ENCODE assay signal across 8 cellular contexts in genomic region chr7:100271716-100272537, GRCh38. TPM values are rescaled to one million over a fixed set of nuclear protein-coding genes. Genes with fewer than 3 reads are reported as not detected.
DNase-seq lines count a peak whose midpoint lies in the region; ATAC-seq and TF ChIP-seq lines count a peak whose summit lies in the region.

No MANE protein-coding gene starts in this region.

- CTCF ChIA-PET in HEK293T (lab: Yijun Ruan, JAX) = no interaction called here

- no peak overlapping the region for H3K27ac Mint-ChIP-seq in activated naive CD4-positive, alpha-beta T cell treated with anti-CD3 and anti-CD28 coated beads, Interleukin-2, amount 50 U/mL, for 24 hours

- peak overlapping the region; percentile 76 for H3K4me3 Mint-ChIP-seq in activated naive CD4-positive, alpha-beta T cell treated with anti-CD3 and anti-CD28 coated beads, Interleukin-2, amount 50 U/mL, for 24 hours

- H3K27me3 Mint-ChIP-seq in activated naive CD4-positive, alpha-beta T cell treated with anti-CD3 and anti-CD28 coated beads, Interleukin-2, amount 50 U/mL, for 24 hours = no peaks in the 10 kb centered on the region

- peak; percentile 84 for ATAC-seq in omental fat pad (ENCODE audit: low FRiP score)

- peak overlapping the region; percentile 55 to 75 for H3K27ac ChIP-seq in testis

- peaks cover 14% of the 10 kb centered on the region for H3K4me1 Mint-ChIP-seq in activated naive CD4-positive, alpha-beta T cell treated with anti-CD3 and anti-CD28 coated beads, Interleukin-2, amount 50 U/mL, for 24 hours

- WGBS in testis, 2 donors = 0% methylated on average over 2 to 45 of the region's 101 CpGs

- no peaks in the 10 kb centered on the region for H3K36me3 Mint-ChIP-seq in activated naive CD4-positive, alpha-beta T cell treated with anti-CD3 and anti-CD28 coated beads, Interleukin-2, amount 50 U/mL, for 24 hours

- H3K36me3 ChIP-seq in GM06990 (ENCODE audit: control insufficient read depth, insufficient read depth, low read length) (no peaks in the 10 kb centered on the region), testis (ENCODE audit: low read depth, missing control alignments) (no peaks in the 10 kb centered on the region)

- H3K9me3 ChIP-seq in testis = no peaks in the 10 kb centered on the region

- TF ChIP-seq POLR2A in testis (IDR thresholded peaks at IDR 0.05) = no peak

- intact Hi-C loops in testis (cut with DNase I; ENCODE audit: low total_unique reads) = no loop called here

- H3K9me3 Mint-ChIP-seq in activated naive CD4-positive, alpha-beta T cell treated with anti-CD3 and anti-CD28 coated beads, Interleukin-2, amount 50 U/mL, for 24 hours = no peaks in the 10 kb centered on the region

- H3K4me3 ChIP-seq in GM06990 (replicated peaks; ENCODE audit: low read depth, low read length) (peak overlapping the region; percentile 74), testis (peak overlapping the region; percentile 70 to 72)

- DNase-seq in GM06990 (ENCODE audit: extremely low read depth, insufficient read length) = peak; percentile 99
- DNase-seq in HEK293T (ENCODE audit: extremely low spot score) = peak; percentile 91
- DNase-seq in MV-4-11 (lab: John Stamatoyannopoulos, UW) = peak; percentile 91
- peak; percentile 95 for DNase-seq in SK-N-DZ (ENCODE audit: low spot score)
- peak; percentile 94 for DNase-seq in glomerular visceral epithelial cell (ENCODE audit: extremely low spot score)
- DNase-seq in omental fat pad (ENCODE audit: low spot score) = peak; percentile 96
- DNase-seq in testis = peak; percentile 99

- POLR2A ChIA-PET in HEK293T (lab: Yijun Ruan, JAX) = interaction anchor here (1.2 kb wide), 1 partner anchor 25 kb away, joined by 4 read pairs; no protein-coding TSS in a partner anchor

- no peaks in the 10 kb centered on the region for H3K27me3 ChIP-seq in GM06990 (replicated peaks; ENCODE audit: control insufficient read depth, insufficient read depth, low read length)
- H3K27me3 ChIP-seq in testis = no peaks in the 10 kb centered on the region

- peak; percentile 10 for TF ChIP-seq CTCF in GM06990 (IDR thresholded peaks at IDR 0.05; ENCODE audit: insufficient read depth, low read length, poor library complexity, severe bottlenecking)
- no peak for TF ChIP-seq CTCF in omental fat pad (IDR thresholded peaks at IDR 0.05)
- peak in 1 of 3 experiments; percentile 36 for TF ChIP-seq CTCF in testis (IDR thresholded peaks at IDR 0.05)

- H3K4me1 ChIP-seq in testis = peaks cover 4% of the 10 kb centered on the region

TF ChIP-seq in HEK293T, 16 proteins besides CTCF, POLR2A, EP300 and RAD21:
- 0 out of 2 replicates have a peak, but pooled peaks have one; percentile 18 for TF ChIP-seq FOXM1 (IDR thresholded peaks at IDR 0.05; ENCODE audit: borderline replicate concordance)
- TF ChIP-seq BHLHE40 (IDR thresholded peaks at IDR 0.05; ENCODE audit: borderline replicate concordance) = no peak
- TF ChIP-seq, protein P1, sequence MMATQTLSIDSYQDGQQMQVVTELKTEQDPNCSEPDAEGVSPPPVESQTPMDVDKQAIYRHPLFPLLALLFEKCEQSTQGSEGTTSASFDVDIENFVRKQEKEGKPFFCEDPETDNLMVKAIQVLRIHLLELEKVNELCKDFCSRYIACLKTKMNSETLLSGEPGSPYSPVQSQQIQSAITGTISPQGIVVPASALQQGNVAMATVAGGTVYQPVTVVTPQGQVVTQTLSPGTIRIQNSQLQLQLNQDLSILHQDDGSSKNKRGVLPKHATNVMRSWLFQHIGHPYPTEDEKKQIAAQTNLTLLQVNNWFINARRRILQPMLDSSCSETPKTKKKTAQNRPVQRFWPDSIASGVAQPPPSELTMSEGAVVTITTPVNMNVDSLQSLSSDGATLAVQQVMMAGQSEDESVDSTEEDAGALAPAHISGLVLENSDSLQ (IDR thresholded peaks at IDR 0.05) = peak; percentile 83
TF ChIP-seq in HEK293T: peak in this region for 2.

RNA-seq across cellular contexts. Expression of gene SPDYE3, which starts 35.6 kb away (rescaled TPM):
- not detected in 2 replicates for polyA plus RNA-seq in SK-N-DZ (2014; cell fraction: cytosol; rRNA removed)
- polyA plus RNA-seq in SK-N-DZ (2014; cell fraction: nucleus; rRNA removed) = not detected in 2 replicates
- not detected for total RNA-seq in omental fat pad
- total RNA-seq in testis = 1 to 10 TPM; 2.8 to 5.7 TPM
- polyA plus RNA-seq in testis (ENCODE audit: insufficient read depth, low read depth, low replicate concordance) = 3.9 TPM

RNA-seq across cellular contexts. Expression of gene PVRIG, which starts 52.2 kb away (rescaled TPM):
- polyA plus RNA-seq in SK-N-DZ (2014; cell fraction: cytosol; rRNA removed) = not detected in 2 replicates
- polyA plus RNA-seq in SK-N-DZ (2014; cell fraction: nucleus; rRNA removed) = 0.27 and 0.53 TPM in 2 replicates
- total RNA-seq in omental fat pad (1 to 10 TPM in 2 of 4 donors, under 1 TPM in 1, not detected in 1; 0.74 to 2.2 (median 1.1) TPM), testis (1 to 10 TPM; 3.0 to 3.3 TPM)
- polyA plus RNA-seq in testis (ENCODE audit: insufficient read depth, low read depth, low replicate concordance) = 2.6 TPM

Comparison
In these comparisons a context has a peak if more than half of its experiments do, and no peak if none do; other contexts are left out.
1. Peak in every context shown above with its lines: DNase-seq, ATAC-seq, H3K4me3 ChIP-seq and H3K27ac ChIP-seq.